In genomic region chr12:89384050-89384749, GRCh38 we compare ENCODE assay signal across 10 cellular contexts. TPM values are rescaled to one million over a fixed set of nuclear protein-coding genes. Genes with fewer than 3 reads are reported as not detected.
DNase-seq lines count a peak whose midpoint lies in the region; ATAC-seq and TF ChIP-seq lines count a peak whose summit lies in the region.
"Had no signal": no experiment of that assay in that cellular context is flagged by ENCODE, and none has a peak within 500 bp of the region (broad histone marks: within the 10 kb centered on the region; RNA-seq: fewer than 3 reads in every experiment).

No MANE protein-coding gene starts in this region.

- H3K27me3 ChIP-seq in left lung, result no peaks in the 10 kb centered on the region

- no peaks in the 10 kb centered on the region for H3K36me3 ChIP-seq in left lung

- H3K9me3 Mint-ChIP-seq in MCF 10A (ENCODE audit: unreplicated experiment), result no peaks in the 10 kb centered on the region
- H3K9me3 Mint-ChIP-seq in type B pancreatic cell, result no peaks in the 10 kb centered on the region
- H3K9me3 Mint-ChIP-seq: activated B cell treated with CpG ODN at 0.5 μM for 24 hours; CD4-positive, CD25-positive, alpha-beta regulatory T cell had no signal

- peak; percentile 89 for ATAC-seq in left lung

- BruUV-seq in MCF 10A (replicated peaks; lab: Mats Ljungman, UMichigan), result no TSS peak

- H3K4me1 Mint-ChIP-seq in MCF 10A (ENCODE audit: insufficient read depth, unreplicated experiment), result peaks cover 25% of the 10 kb centered on the region
- H3K4me1 Mint-ChIP-seq in type B pancreatic cell (ENCODE audit: unreplicated experiment), result peaks cover 47% of the 10 kb centered on the region
- H3K4me1 Mint-ChIP-seq: activated B cell treated with CpG ODN at 0.5 μM for 24 hours had no signal

- peaks cover 20 to 50% of the 10 kb centered on the region in 2 donors for H3K4me1 ChIP-seq in left lung

- H3K4me3 Mint-ChIP-seq in MCF 10A (ENCODE audit: unreplicated experiment), result peak overlapping the region; percentile 59
- H3K4me3 Mint-ChIP-seq in type B pancreatic cell, result peak overlapping the region; percentile 60
- H3K4me3 Mint-ChIP-seq: activated B cell treated with CpG ODN at 0.5 μM for 24 hours; CD4-positive, CD25-positive, alpha-beta regulatory T cell had no signal

- H3K27me3 Mint-ChIP-seq in MCF 10A (ENCODE audit: insufficient read depth, unreplicated experiment) (no peaks in the 10 kb centered on the region), type B pancreatic cell (no peaks in the 10 kb centered on the region)
- H3K27me3 Mint-ChIP-seq: CD4-positive, CD25-positive, alpha-beta regulatory T cell had no signal

- no peak overlapping the region for H3K4me3 ChIP-seq in left lung

- intact Hi-C loops in MCF 10A (cut with micrococcal nuclease), result loop anchor here (2.0 kb wide), 1 partner anchor 69 kb away; no protein-coding TSS in a partner anchor
- intact Hi-C loops in left lung (cut with DNase I), result no loop called here

- POLR2A ChIA-PET in MCF 10A (lab: Yijun Ruan, JAX), result interaction anchor here (0.6 to 6.9 kb wide), 8 partner anchors 12 to 859 kb away, joined by 3 to 60 read pairs (median 5); partner anchors contain the start of gene DUSP6

- CTCF ChIA-PET in MCF 10A (lab: Yijun Ruan, JAX), result interaction anchor here (1.4 kb wide), 1 partner anchor 78 kb away, joined by 6 read pairs; no protein-coding TSS in a partner anchor

- H3K36me3 Mint-ChIP-seq in MCF 10A (ENCODE audit: insufficient read depth, unreplicated experiment), result no peaks in the 10 kb centered on the region
- no peaks in the 10 kb centered on the region for H3K36me3 Mint-ChIP-seq in type B pancreatic cell
- H3K36me3 Mint-ChIP-seq: CD4-positive, CD25-positive, alpha-beta regulatory T cell had no signal

- DNase-seq in NCI-H345 (lab: John Stamatoyannopoulos, UW) (peak; percentile 26), NCI-H345 treated with DMSO at 0.1 percent for 48 hours (lab: John Stamatoyannopoulos, UW; ENCODE audit: unreplicated experiment) (no peak), MCF 10A (ENCODE audit: unreplicated experiment) (peak; percentile 90), left lung (peak in 1 of 2 donors; percentile 53), type B pancreatic cell (ENCODE audit: extremely low spot score, unreplicated experiment) (no peak), NCI-H1048 (lab: John Stamatoyannopoulos, UW) (no peak)
- DNase-seq in stimulated activated CD4-positive, alpha-beta T cell treated with anti-CD3 and anti-CD28 coated beads, Interleukin-4, amount 100 ng/mL, for 4 hours, result no peak
- no peak for DNase-seq in activated naive CD4-positive, alpha-beta T cell (lab: John Stamatoyannopoulos, UW)
- DNase-seq: activated B cell treated with CpG ODN at 0.5 μM for 24 hours; CD4-positive, CD25-positive, alpha-beta regulatory T cell had no signal

- no peak for TF ChIP-seq CTCF in MCF 10A (IDR thresholded peaks at IDR 0.05; ENCODE audit: unreplicated experiment)
- TF ChIP-seq CTCF in left lung (IDR thresholded peaks at IDR 0.05), result no peak
- no peak for TF ChIP-seq CTCF in type B pancreatic cell (conservative IDR thresholded peaks at IDR 0.05)

- H3K27ac Mint-ChIP-seq in MCF 10A (ENCODE audit: low read depth, unreplicated experiment) (peak overlapping the region; percentile 53), type B pancreatic cell (peak overlapping the region; percentile 77)
- H3K27ac Mint-ChIP-seq: activated B cell treated with CpG ODN at 0.5 μM for 24 hours; CD4-positive, CD25-positive, alpha-beta regulatory T cell had no signal

- peak overlapping the region; percentile 60 to 75 for H3K27ac ChIP-seq in left lung

- no peaks in the 10 kb centered on the region for H3K9me3 ChIP-seq in left lung

RNA-seq across cellular contexts. Expression of gene DUSP6, which starts 31.9 kb away (rescaled TPM):
- total RNA-seq in MCF 10A (2022) (99.9 and 149 TPM in 2 replicates), left lung (100 to 1,000 TPM; 115 to 147 TPM), type B pancreatic cell (ENCODE audit: low replicate concordance) (43.0 TPM in 2 replicates)

Comparison
In these comparisons a context has a peak if more than half of its experiments do, and no peak if none do; other contexts are left out.
1. DNase-seq: peak in NCI-H345 (single experiment) and MCF 10A (single experiment); none in NCI-H345 treated with DMSO at 0.1 percent for 48 hours (single experiment), type B pancreatic cell (single experiment), stimulated activated CD4-positive, alpha-beta T cell treated with anti-CD3 and anti-CD28 coated beads, Interleukin-4, amount 100 ng/mL, for 4 hours (0 of 2), activated naive CD4-positive, alpha-beta T cell (0 of 4) and NCI-H1048 (single experiment).